In the genomic region with DNA sequence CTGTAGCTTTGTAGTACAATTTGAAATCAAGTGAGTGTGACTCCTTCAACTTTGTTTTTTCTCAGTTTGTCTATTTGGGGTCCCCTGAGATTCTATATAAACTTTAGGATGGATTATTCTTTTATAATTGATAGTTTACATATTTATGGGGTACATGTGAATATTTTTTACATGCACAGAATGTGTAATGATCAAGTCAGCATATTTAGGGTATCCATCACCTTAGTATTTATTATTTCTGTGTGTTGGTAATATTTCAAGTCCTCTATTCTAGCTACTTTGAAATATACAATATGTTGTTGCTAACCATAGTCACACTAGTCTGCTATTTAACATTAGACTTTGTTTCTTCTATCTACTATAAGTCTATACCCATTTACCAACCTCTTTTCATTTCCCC, we compare ENCODE assay signal across 28 cellular contexts.
"Had no signal": no experiment of that assay in that cellular context is flagged by ENCODE, and none has a peak within 500 bp of the region (broad histone marks: within the 10 kb centered on the region; RNA-seq: fewer than 3 reads in every experiment).

No MANE protein-coding gene starts in this region.

- H3K4me1 ChIP-seq: stomach, testis, thyroid gland, tibial artery, tibial nerve, transverse colon, upper lobe of left lung, upper lobe of right lung, uterus, vagina had no signal

- H3K36me3 ChIP-seq: thoracic aorta, thyroid gland, uterus had no signal

- H3K4me3 Mint-ChIP-seq: stimulated activated memory B cell treated with anti-CD40 and anti-IgM and Interleukin-4, amounts not matched to agents 10 μg/mL and 1 μg/mL and 100 μg/mL, for 72 hours; stimulated activated naive B cell treated with anti-CD40 and anti-IgM and Interleukin-4, amounts not matched to agents 10 μg/mL and 1 μg/mL and 100 μg/mL, for 72 hours; stimulated activated naive CD8-positive, alpha-beta T cell treated with anti-CD3 and anti-CD28 coated beads, Interleukin-15, amount 100 ng/mL, for 72 hours; stimulated activated naive CD8-positive, alpha-beta T cell treated with anti-CD3 and anti-CD28 coated beads, Interleukin-15, Interleukin-2, amounts not matched to agents 100 ng/mL and 50 ng/mL, for 24 hours; type B pancreatic cell had no signal

- H3K27ac Mint-ChIP-seq: stimulated activated memory B cell treated with anti-CD40 and anti-IgM and Interleukin-4, amounts not matched to agents 10 μg/mL and 1 μg/mL and 100 μg/mL, for 72 hours; stimulated activated naive B cell treated with anti-CD40 and anti-IgM and Interleukin-4, amounts not matched to agents 10 μg/mL and 1 μg/mL and 100 μg/mL, for 72 hours; stimulated activated naive CD8-positive, alpha-beta T cell treated with anti-CD3 and anti-CD28 coated beads, Interleukin-15, amount 100 ng/mL, for 72 hours; stimulated activated naive CD8-positive, alpha-beta T cell treated with anti-CD3 and anti-CD28 coated beads, Interleukin-15, Interleukin-2, amounts not matched to agents 100 ng/mL and 50 ng/mL, for 24 hours; type B pancreatic cell had no signal

- FAIRE-seq: urothelium cell line had no signal

- H3K27me3 ChIP-seq: stomach, suprapubic skin, testis, thyroid gland, tibial artery, tibial nerve, transverse colon, upper lobe of left lung, upper lobe of right lung, uterus, vagina had no signal

- ATAC-seq: stimulated activated memory B cell treated with anti-CD40 and anti-IgM and Interleukin-4, amounts not matched to agents 10 μg/mL and 1 μg/mL and 100 μg/mL, for 72 hours; stimulated activated naive B cell treated with anti-CD40 and anti-IgM and Interleukin-4, amounts not matched to agents 10 μg/mL and 1 μg/mL and 100 μg/mL, for 72 hours; stimulated activated naive CD8-positive, alpha-beta T cell treated with anti-CD3 and anti-CD28 coated beads, Interleukin-15, amount 100 ng/mL, for 72 hours; stimulated activated naive CD8-positive, alpha-beta T cell treated with anti-CD3 and anti-CD28 coated beads, Interleukin-15, Interleukin-2, amounts not matched to agents 100 U/mL and 50 U/mL, for 24 hours; upper lobe of right lung had no signal

- H3K4me3 ChIP-seq: stomach, suprapubic skin, testis, thoracic aorta, thyroid gland, tibial artery, tibial nerve, transverse colon, upper lobe of left lung, upper lobe of right lung, uterus, vagina had no signal

- H3K27ac ChIP-seq: stomach, suprapubic skin, testis, thoracic aorta, thyroid gland, tibial artery, tibial nerve, transverse colon, upper lobe of left lung, upper lobe of right lung, uterus, vagina had no signal

- H3K4me1 Mint-ChIP-seq: stimulated activated memory B cell treated with anti-CD40 and anti-IgM and Interleukin-4, amounts not matched to agents 10 μg/mL and 1 μg/mL and 100 μg/mL, for 72 hours; stimulated activated naive B cell treated with anti-CD40 and anti-IgM and Interleukin-4, amounts not matched to agents 10 μg/mL and 1 μg/mL and 100 μg/mL, for 72 hours had no signal

- H3K9me3 ChIP-seq: testis, thyroid gland, upper lobe of right lung, vagina had no signal

- DNase-seq: stimulated activated CD4-positive, alpha-beta T cell treated with anti-CD3 and anti-CD28 coated beads, Interleukin-2, amount 100 ng/mL, for 48 hours; stimulated activated CD4-positive, alpha-beta T cell treated with anti-CD3 and anti-CD28 coated beads, Interleukin-4, amount 100 ng/mL, for 1 hour; stimulated activated CD4-positive, alpha-beta T cell treated with anti-CD3 and anti-CD28 coated beads, Interleukin-4, amount 100 ng/mL, for 24 hours; stimulated activated CD4-positive, alpha-beta T cell treated with anti-CD3 and anti-CD28 coated beads, Interleukin-4, amount 100 ng/mL, for 4 hours; stimulated activated CD8-positive, alpha-beta memory T cell treated with anti-CD3 and anti-CD28 coated beads, Interleukin-4, amount 100 ng/mL, for 48 hours; stimulated activated naive B cell treated with anti-CD40 and anti-IgM and Interleukin-4, amounts not matched to agents 10 μg/mL and 1 μg/mL and 100 μg/mL, for 72 hours; stimulated activated naive CD4-positive, alpha-beta T cell; stimulated activated naive CD4-positive, alpha-beta T cell treated with Interleukin-2 at 50 U/mL for 16 hours; stimulated activated naive CD8-positive, alpha-beta T cell treated with anti-CD3 and anti-CD28 coated beads, Interleukin-15, amount 100 ng/mL, for 72 hours; stimulated activated naive CD8-positive, alpha-beta T cell treated with anti-CD3 and anti-CD28 coated beads, Interleukin-15, Interleukin-2, amounts not matched to agents 100 U/mL and 50 U/mL, for 24 hours; stomach; substantia nigra; testis; thyroid gland; tibial artery; transverse colon; trophoblast cell; upper lobe of left lung; upper lobe of right lung; uterus had no signal
